In the genomic region with DNA sequence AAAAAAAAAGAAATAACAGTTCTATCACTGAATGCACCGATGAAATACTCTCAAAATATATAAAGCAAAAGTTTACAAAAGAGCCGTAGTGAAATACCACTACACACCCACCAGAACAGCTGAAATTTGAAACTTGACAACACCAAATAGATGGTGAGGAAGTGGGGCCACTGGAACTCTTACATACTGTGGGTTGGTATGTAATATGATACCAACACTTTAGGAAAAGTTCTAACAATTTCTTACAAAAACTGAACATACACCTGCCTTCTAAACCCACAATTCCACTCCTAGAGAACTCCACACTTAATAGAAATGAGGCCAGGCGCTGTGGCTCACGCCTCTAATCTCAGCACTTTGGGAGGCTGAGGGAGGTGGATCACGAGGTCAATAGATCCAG, we compare ENCODE assay signal across 20 cellular contexts.
"Had no signal": no experiment of that assay in that cellular context is flagged by ENCODE, and none has a peak within 500 bp of the region (broad histone marks: within the 10 kb centered on the region; RNA-seq: fewer than 3 reads in every experiment).

No MANE protein-coding gene starts in this region.

- H2AFZ ChIP-seq: hepatocyte had no signal

- DNase-seq: activated CD4-positive, alpha-beta T cell treated with anti-CD3 and anti-CD28 coated beads, Interleukin-2, amount 50 U/mL, for 4 hours; activated CD8-positive, alpha-beta memory T cell treated with anti-CD3 and anti-CD28 coated beads for 24 hours; activated CD8-positive, alpha-beta memory T cell treated with anti-CD3 and anti-CD28 coated beads, Interleukin-2, amount 50 U/mL, for 4 hours; activated naive CD4-positive, alpha-beta T cell treated with Interleukin-2 at 50 U/mL for 16 hours; activated naive CD8-positive, alpha-beta T cell treated with anti-CD3 and anti-CD28 coated beads for 36 hours; activated T-cell treated with anti-CD3 and anti-CD28 coated beads, Interleukin-2, amount 50 U/mL, for 24 hours; amniotic stem cell; erythroblast; glutamatergic neuron; immature natural killer cell; left ventricle myocardium inferior; natural killer cell; stimulated activated CD4-positive, alpha-beta T cell treated with anti-CD3 and anti-CD28 coated beads, Interleukin-1b, Interleukin-23, amount 100 ng/mL, for 48 hours; stimulated activated naive CD8-positive, alpha-beta T cell treated with anti-CD3 and anti-CD28 coated beads, Interleukin-15, amount 100 ng/mL, for 72 hours; T1000; uterus had no signal

- ATAC-seq: stimulated activated naive CD8-positive, alpha-beta T cell treated with anti-CD3 and anti-CD28 coated beads, Interleukin-15, amount 100 ng/mL, for 72 hours; WTC11 had no signal

- H3K4me2 ChIP-seq: hepatocyte had no signal

- H3K27ac ChIP-seq: hepatocyte, left ventricle myocardium inferior, prostate gland, tibial nerve, uterus had no signal

- H3K4me3 ChIP-seq: hepatocyte, left ventricle myocardium inferior, prostate gland, tibial nerve, uterus had no signal

- H3K9me3 ChIP-seq: left ventricle myocardium inferior, prostate gland, tibial nerve, uterus had no signal

- H3K4me1 ChIP-seq: prostate gland, tibial nerve, uterus had no signal

- H3K79me2 ChIP-seq: hepatocyte had no signal

- H3K36me3 ChIP-seq: prostate gland, uterus had no signal

- H3K27me3 ChIP-seq: hepatocyte, tibial nerve, uterus had no signal
